In the genomic region with DNA sequence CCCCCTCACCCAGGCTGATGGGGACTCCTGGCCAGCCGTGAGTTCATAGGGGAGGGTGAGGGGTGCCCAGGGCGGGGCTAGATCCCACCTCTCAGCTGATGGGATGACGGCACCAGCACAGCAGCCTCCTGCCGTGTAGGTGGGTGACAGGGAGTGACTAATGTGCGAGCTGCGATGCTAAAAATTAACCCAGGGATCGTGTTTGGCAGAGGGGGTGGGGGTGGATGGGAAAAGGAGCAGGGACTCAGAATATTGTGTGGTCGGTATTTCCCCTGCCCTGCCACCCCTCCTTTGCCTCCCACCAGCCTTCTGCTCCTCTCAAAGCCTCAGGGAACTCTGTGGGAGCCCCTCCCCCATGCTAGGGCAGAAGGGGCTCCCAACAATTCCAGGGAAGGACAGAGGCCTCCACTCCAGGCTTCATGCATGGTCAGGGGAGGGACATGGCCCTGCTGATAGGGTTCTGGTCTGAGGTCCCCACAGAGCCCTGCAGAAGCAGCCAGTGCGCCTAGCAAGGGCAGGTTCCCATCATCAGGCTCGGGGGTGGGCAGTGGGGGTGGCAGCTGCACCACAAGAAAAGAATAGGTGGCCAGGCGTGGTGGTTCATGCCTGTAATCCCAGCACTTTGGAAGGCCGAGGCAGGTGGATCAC, we compare ENCODE assay signal across 18 cellular contexts. TPM values are rescaled to one million over a fixed set of nuclear protein-coding genes. Genes with fewer than 3 reads are reported as not detected.
A peak's percentile ranks its signal among the peaks of the same experiment; 100 is the strongest.
DNase-seq lines count a peak whose midpoint lies in the region; ATAC-seq and TF ChIP-seq lines count a peak whose summit lies in the region.
"Had no signal": no experiment of that assay in that cellular context is flagged by ENCODE, and none has a peak within 500 bp of the region (broad histone marks: within the 10 kb centered on the region; RNA-seq: fewer than 3 reads in every experiment).

No MANE protein-coding gene starts in this region.

- no peak for ATAC-seq in upper lobe of right lung
- ATAC-seq: heart right ventricle, PC-3, SK-N-SH treated with all-trans-retinoic acid at 6 μM for 48 hours had no signal

- POLR2A ChIA-PET in Caco-2 (lab: Charles Lee) = interaction anchor here (0.6 kb wide), 1 partner anchor 886 kb away, joined by 4 read pairs; no protein-coding TSS in a partner anchor

- H3K4me1 ChIP-seq in Caco-2 (peaks cover 7% of the 10 kb centered on the region; the same call in 1 of the 2 replicates), upper lobe of right lung (peaks cover 20% of the 10 kb centered on the region)

- H3K36me3 Mint-ChIP-seq in Caco-2 (ENCODE audit: insufficient read depth, unreplicated experiment) = peaks cover 17% of the 10 kb centered on the region

- no peaks in the 10 kb centered on the region for H3K27me3 ChIP-seq in Caco-2 (replicated peaks; ENCODE audit: control insufficient read depth, insufficient read depth, low read length)
- H3K27me3 ChIP-seq in dorsolateral prefrontal cortex = no peaks in the 10 kb centered on the region
- H3K27me3 ChIP-seq in upper lobe of right lung = no peaks in the 10 kb centered on the region
- H3K27me3 ChIP-seq: tibial nerve had no signal

- peak overlapping the region; percentile 0 for H3K27ac Mint-ChIP-seq in Caco-2 (ENCODE audit: unreplicated experiment)
- H3K27ac Mint-ChIP-seq: activated naive CD4-positive, alpha-beta T cell treated with anti-CD3 and anti-CD28 coated beads for 36 hours; CD14-positive monocyte had no signal

- intact Hi-C loops in Caco-2 (cut with micrococcal nuclease; ENCODE audit: unreplicated experiment) (no loop called here), dorsolateral prefrontal cortex (cut with DNase I) (no loop called here), upper lobe of right lung (cut with DNase I) (no loop called here)

- H3K9me3 Mint-ChIP-seq in Caco-2 (ENCODE audit: unreplicated experiment) = no peaks in the 10 kb centered on the region
- H3K9me3 Mint-ChIP-seq: activated naive CD4-positive, alpha-beta T cell treated with anti-CD3 and anti-CD28 coated beads for 36 hours had no signal

- H3K4me3 ChIP-seq in Caco-2 (ENCODE audit: low read depth, low read length) (no peak overlapping the region), dorsolateral prefrontal cortex (no peak overlapping the region), upper lobe of right lung (no peak overlapping the region)
- H3K4me3 ChIP-seq: heart right ventricle, tibial nerve had no signal

- TF ChIP-seq CTCF in Caco-2 (IDR thresholded peaks at IDR 0.05; ENCODE audit: insufficient read depth in 1 of 2, low read depth in 1 of 2, low read length in 1 of 2, severe bottlenecking in 1 of 2, unreplicated experiment in 1 of 2) (no peak), dorsolateral prefrontal cortex (IDR thresholded peaks at IDR 0.05 in 54 of 56, conservative IDR thresholded peaks at IDR 0.05 in 2 of 56; ENCODE audit: low read depth in 1 of 56, partially characterized antibody in 56 of 56) (no peak), upper lobe of right lung (IDR thresholded peaks at IDR 0.05) (no peak)

- H3K9me3 ChIP-seq in Caco-2 (no peaks in the 10 kb centered on the region), upper lobe of right lung (no peaks in the 10 kb centered on the region)
- H3K9me3 ChIP-seq: heart right ventricle, tibial nerve had no signal

- peaks cover 22% of the 10 kb centered on the region for H3K4me1 Mint-ChIP-seq in Caco-2 (ENCODE audit: low read depth, unreplicated experiment)

- no peaks in the 10 kb centered on the region for H3K27me3 Mint-ChIP-seq in Caco-2 (ENCODE audit: insufficient read depth, unreplicated experiment)

- no peak overlapping the region for H3K4me3 Mint-ChIP-seq in Caco-2 (ENCODE audit: unreplicated experiment)
- H3K4me3 Mint-ChIP-seq: activated naive CD4-positive, alpha-beta T cell treated with anti-CD3 and anti-CD28 coated beads for 36 hours had no signal

- no peak for DNase-seq in Caco-2
- peak; percentile 57 for DNase-seq in NCI-H146 treated with DMSO at 0.1 percent for 48 hours (lab: John Stamatoyannopoulos, UW; ENCODE audit: unreplicated experiment)
- peak in 4 of 10 donors; percentile 62 to 78 (median 70) for DNase-seq in dorsolateral prefrontal cortex
- DNase-seq in putamen (ENCODE audit: low spot score) = peak; percentile 80
- DNase-seq in NCI-H1092 (lab: John Stamatoyannopoulos, UW) = no peak
- no peak for DNase-seq in dermis blood vessel endothelial cell
- no peak for DNase-seq in upper lobe of right lung
- DNase-seq: activated CD4-positive, alpha-beta T cell treated with anti-CD3 and anti-CD28 coated beads for 4 hours; activated CD8-positive, alpha-beta memory T cell treated with anti-CD3 and anti-CD28 coated beads, Interleukin-2, amount 50 U/mL, for 48 hours; activated naive CD4-positive, alpha-beta T cell treated with anti-CD3 and anti-CD28 coated beads for 36 hours; heart right ventricle; mesendoderm; NCI-H510A; PC-3; stimulated activated CD4-positive, alpha-beta T cell treated with anti-CD3 and anti-CD28 coated beads, Interleukin-4, amount 100 ng/mL, for 1 hour had no signal

- H3K27ac ChIP-seq in dorsolateral prefrontal cortex (peak overlapping the region in 55 of 59 donors; percentile 9 to 86 (median 61)), upper lobe of right lung (no peak overlapping the region)
- H3K27ac ChIP-seq: heart right ventricle, tibial nerve had no signal

- H3K36me3 ChIP-seq in Caco-2 (ENCODE audit: control insufficient read depth, insufficient read depth, low read length) (no peaks in the 10 kb centered on the region), upper lobe of right lung (peaks cover 8% of the 10 kb centered on the region)

- CTCF ChIA-PET in Caco-2 (lab: Charles Lee) = interaction anchor here (0.6 to 6.0 kb wide), 9 partner anchors 9 to 125 kb away, joined by 3 to 54 read pairs (median 5); no protein-coding TSS in a partner anchor

- BruUV-seq in Caco-2 (replicated peaks; lab: Mats Ljungman, UMichigan) = no TSS peak

RNA-seq across cellular contexts. Expression of a gene that starts 12.5 kb away (rescaled TPM):
- total RNA-seq in Caco-2 (2022) (3.7 and 4.1 TPM in 2 replicates), dorsolateral prefrontal cortex (100 to 1,000 TPM in 3 of 120 experiments, 10 to 100 TPM in 117; 27.0 to 168 (median 54.0) TPM), dermis blood vessel endothelial cell (35.0 and 49.2 TPM in 2 replicates), upper lobe of right lung (199 TPM)

RNA-seq across cellular contexts. Expression of a gene that starts 32.0 kb away (rescaled TPM):
- total RNA-seq in Caco-2 (2022) (37.9 and 41.8 TPM in 2 replicates), dorsolateral prefrontal cortex (100 to 1,000 TPM in 5 of 120 experiments, 10 to 100 TPM in 115; 13.1 to 194 (median 28.9) TPM), dermis blood vessel endothelial cell (0.70 and 3.1 TPM in 2 replicates), upper lobe of right lung (67.0 TPM)

RNA-seq across cellular contexts. Expression of a gene that starts 50.5 kb away (rescaled TPM):
- 67.2 and 78.0 TPM in 2 replicates for total RNA-seq in Caco-2 (2022)
- total RNA-seq in dorsolateral prefrontal cortex = 10 to 100 TPM; 19.6 to 42.5 (median 31.5) TPM
- total RNA-seq in dermis blood vessel endothelial cell = 55.1 and 79.6 TPM in 2 replicates
- total RNA-seq in upper lobe of right lung = 37.3 TPM

Comparison
In these comparisons a context has a peak if more than half of its experiments do, and no peak if none do; other contexts are left out.
1. DNase-seq: peak in NCI-H146 treated with DMSO at 0.1 percent for 48 hours (single experiment) and putamen (single experiment); none in Caco-2 (0 of 2), NCI-H1092 (single experiment), dermis blood vessel endothelial cell (single experiment) and upper lobe of right lung (single experiment).